ENCODE assay signal across 1 cellular context in genomic region chr4:146175541-146176453, GRCh38.
TF ChIP-seq lines count a peak whose summit lies in the region.

Gene LSM6, plus strand, starts transcription at chr4:146175718. Its CDS starts 7,204 bp downstream, at chr4:146182922.

TF ChIP-seq in H1, 55 proteins besides CTCF, POLR2A, EP300 and RAD21:
- no peak for TF ChIP-seq EZH2 (IDR thresholded peaks at IDR 0.05; ENCODE audit: low read depth, low read length, severe bottlenecking)
- no peak for TF ChIP-seq SP4 (IDR thresholded peaks at IDR 0.05; ENCODE audit: low read length)
- peak; percentile 97 for TF ChIP-seq KDM4A (IDR thresholded peaks at IDR 0.05; ENCODE audit: low read depth, low read length, severe bottlenecking)
- peak; percentile 92 for TF ChIP-seq PHF8 (conservative IDR thresholded peaks at IDR 0.05; ENCODE audit: low read depth, low read length)
- TF ChIP-seq CHD1 (IDR thresholded peaks at IDR 0.05; ENCODE audit: low read depth, low read length), result no peak
- no peak for TF ChIP-seq ATF2 (IDR thresholded peaks at IDR 0.05; ENCODE audit: low read length)
- TF ChIP-seq RBBP5 (IDR thresholded peaks at IDR 0.05; ENCODE audit: borderline replicate concordance, low read depth, low read length), result peak; percentile 96; the same call in 1 of the 2 replicates
- TF ChIP-seq CBX5 (IDR thresholded peaks at IDR 0.05; ENCODE audit: low read depth, low read length), result no peak
- peak; percentile 51; the same call in 1 of the 2 replicates for TF ChIP-seq MAX (IDR thresholded peaks at IDR 0.05)
- no peak for TF ChIP-seq SUZ12 (IDR thresholded peaks at IDR 0.05; ENCODE audit: low read length)
- peak; percentile 97 for TF ChIP-seq ASH2L (IDR thresholded peaks at IDR 0.05; ENCODE audit: low read length)
- TF ChIP-seq HDAC2 (IDR thresholded peaks at IDR 0.05; ENCODE audit: borderline replicate concordance in 1 of 2, low read depth in 2 of 2, low read length in 2 of 2), result peak in 1 of 2 experiments; percentile 46; a peak in 1 of 4 replicates
- no peak for TF ChIP-seq HDAC6 (IDR thresholded peaks at IDR 0.05; ENCODE audit: low read depth, low read length)
- no peak for TF ChIP-seq SIX5 (IDR thresholded peaks at IDR 0.05; ENCODE audit: low read depth, low read length)
- no peak for TF ChIP-seq CTBP2 (IDR thresholded peaks at IDR 0.05; ENCODE audit: borderline replicate concordance, insufficient read depth, insufficient read length, low read length)
- TF ChIP-seq TAF7 (optimal IDR thresholded peaks at IDR 0.05; ENCODE audit: borderline replicate concordance, low read depth, low read length), result no peak
- peak; percentile 36; the same call in 1 of the 2 replicates for TF ChIP-seq GTF2F1 (IDR thresholded peaks at IDR 0.05; ENCODE audit: borderline replicate concordance, low read depth, low read length)
- TF ChIP-seq KDM1A (IDR thresholded peaks at IDR 0.05; ENCODE audit: borderline replicate concordance, low read length), result peak; percentile 40; the same call in 1 of the 2 replicates
- no peak for TF ChIP-seq SP2 (IDR thresholded peaks at IDR 0.05; ENCODE audit: low read length)
- peak; percentile 67 for TF ChIP-seq TBP (IDR thresholded peaks at IDR 0.05; ENCODE audit: low read depth, low read length)
- TF ChIP-seq TEAD4 (IDR thresholded peaks at IDR 0.05; ENCODE audit: low read depth, low read length), result 0 out of 2 replicates have a peak, but pooled peaks have one; percentile 14
- peak; percentile 81 for TF ChIP-seq TAF1 (IDR thresholded peaks at IDR 0.05; ENCODE audit: low read depth, low read length)
- peak; percentile 86 for TF ChIP-seq E2F6 (IDR thresholded peaks at IDR 0.05)
- peak; percentile 50; the same call in 1 of the 2 replicates for TF ChIP-seq POLR2AphosphoS5 (IDR thresholded peaks at IDR 0.05; ENCODE audit: low read depth, low read length)
